8 cellular contexts compared by ENCODE assay signal in the genomic region with DNA sequence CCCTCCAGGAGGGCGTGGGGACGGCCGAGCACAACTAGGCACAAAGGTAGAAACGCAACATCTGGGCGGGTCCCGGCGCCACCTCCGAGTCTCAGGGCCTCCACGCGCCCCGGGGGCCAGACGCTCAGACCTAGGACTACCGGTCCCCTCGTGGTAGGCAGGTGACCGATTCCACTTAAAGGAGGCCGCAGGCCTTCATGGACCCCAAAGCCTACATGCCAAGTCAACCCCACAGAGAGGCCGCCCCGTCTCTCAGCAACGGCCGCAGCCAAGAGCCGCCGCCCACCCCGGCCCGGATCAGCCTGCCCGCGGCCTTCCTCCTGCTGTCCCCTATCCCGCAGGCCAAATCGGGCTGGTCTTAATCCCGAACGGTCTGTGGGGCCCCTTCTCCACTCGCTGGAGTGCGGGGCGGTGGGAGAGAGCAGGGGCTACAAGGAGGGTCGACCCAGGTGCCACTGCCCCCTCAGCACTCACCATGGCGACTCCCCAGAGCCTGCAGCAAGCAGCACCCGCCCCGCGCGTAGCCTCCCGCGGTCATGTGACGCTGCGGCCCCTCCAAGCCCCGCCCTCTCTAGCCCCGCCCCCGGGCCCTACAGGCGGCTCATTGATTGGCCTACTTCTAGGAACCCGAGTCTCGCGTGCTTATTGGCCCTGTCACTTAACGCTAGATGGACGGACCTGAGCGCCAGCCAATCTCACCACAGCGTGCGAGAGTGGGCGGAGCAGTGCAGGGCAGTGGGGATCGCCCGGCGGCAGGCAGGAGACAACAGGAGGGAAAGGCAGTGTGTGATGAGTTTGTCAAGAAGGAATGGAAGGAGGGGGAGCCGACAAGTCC. TPM values are rescaled to one million over a fixed set of nuclear protein-coding genes. Genes with fewer than 3 reads are reported as not detected.
DNase-seq lines count a peak whose midpoint lies in the region; ATAC-seq and TF ChIP-seq lines count a peak whose summit lies in the region.

A gene (minus strand): TSS at position 522 of the 835 bp plus-strand sequence. CDS start 45 bp downstream, at position 477.

- H3K27me3 ChIP-seq in OCI-LY1 (ENCODE audit: insufficient read depth, low read length) (no peaks in the 10 kb centered on the region), mononuclear cell (ENCODE audit: insufficient read depth, low read length) (no peaks in the 10 kb centered on the region)

- no peaks in the 10 kb centered on the region for H3F3A ChIP-seq in OCI-LY1 (ENCODE audit: insufficient read depth, low read length)

- H3K9ac ChIP-seq in OCI-LY1 (ENCODE audit: low read length): peak within 1 kb of the TSS; percentile 77

- no peak; the same call in 1 of the 2 replicates for TF ChIP-seq CTCF in OCI-LY1 (IDR thresholded peaks at IDR 0.05; ENCODE audit: low read length)

- no peaks in the 10 kb centered on the region for H4K20me1 ChIP-seq in OCI-LY1 (ENCODE audit: insufficient read depth, low read length)

- H3K4me2 ChIP-seq in OCI-LY1 (ENCODE audit: low read length): peak within 1 kb of the TSS; percentile 93

- H3K4me1 ChIP-seq in OCI-LY1 (ENCODE audit: insufficient read depth, low read length, severe bottlenecking) (peaks cover 50% of the 10 kb centered on the region), mononuclear cell (ENCODE audit: insufficient read depth, low read length) (peaks cover 38% of the 10 kb centered on the region)

- no peaks in the 10 kb centered on the region for H3K9me2 ChIP-seq in OCI-LY1 (ENCODE audit: low read depth, low read length)

- H2AFZ ChIP-seq in OCI-LY1 (ENCODE audit: low read length): no peak within 1 kb of the TSS

- H3K27ac ChIP-seq in OCI-LY1 (ENCODE audit: low read depth, low read length, poor library complexity, severe bottlenecking): peak within 1 kb of the TSS; percentile 86

- peaks cover 69% of the 10 kb centered on the region for H3K79me2 ChIP-seq in OCI-LY1 (ENCODE audit: insufficient read depth, low read length)

- H3K9me3 ChIP-seq in OCI-LY1 (ENCODE audit: low read length) (no peaks in the 10 kb centered on the region), mononuclear cell (ENCODE audit: low read depth, low read length) (no peaks in the 10 kb centered on the region)

- peaks cover 30% of the 10 kb centered on the region for H3K36me3 ChIP-seq in OCI-LY1 (ENCODE audit: insufficient read depth, low read length)

- peak; percentile 99 for DNase-seq in DMS 273 (lab: John Stamatoyannopoulos, UW; ENCODE audit: unreplicated experiment)
- DNase-seq in HuH-7 (ENCODE audit: low spot score): peak; percentile 91
- peak; percentile 99 for DNase-seq in activated CD8-positive, alpha-beta memory T cell treated with anti-CD3 and anti-CD28 coated beads, Interleukin-2, amount 50 U/mL, for 48 hours
- peak; percentile 84 for DNase-seq in epidermal melanocyte (ENCODE audit: insufficient read length, low spot score)
- DNase-seq in stimulated activated CD8-positive, alpha-beta memory T cell treated with anti-CD3 and anti-CD28 coated beads, Interleukin-4, amount 100 ng/mL, for 1 hour (ENCODE audit: low read depth in 2 of 2, low spot score in 1 of 2): peak; percentile 99 to 100

- H3K4me3 ChIP-seq in OCI-LY1 (ENCODE audit: low read depth, low read length, poor library complexity, severe bottlenecking): peak within 1 kb of the TSS; percentile 74
- H3K4me3 ChIP-seq in mononuclear cell (ENCODE audit: low read length): peak within 1 kb of the TSS; percentile 90

- ATAC-seq in GM21515 (IDR thresholded peaks at IDR 0.05; ENCODE audit: unreplicated experiment): peak; percentile 82

RNA-seq across cellular contexts. Expression of the gene that starts here (rescaled TPM):
- 51.4 TPM for total RNA-seq in mononuclear cell

Comparison
In these comparisons a context has a peak if more than half of its experiments do, and no peak if none do; other contexts are left out.
1. Peak in every context shown above with its lines: DNase-seq, ATAC-seq, H3K4me3 ChIP-seq and H3K27ac ChIP-seq.